In genomic region chr6:42022755-42023384, GRCh38 we compare ENCODE assay signal across 11 cellular contexts. TPM values are rescaled to one million over a fixed set of nuclear protein-coding genes. Genes with fewer than 3 reads are reported as not detected.
A peak's percentile ranks its signal among the peaks of the same experiment; 100 is the strongest.
DNase-seq lines count a peak whose midpoint lies in the region; ATAC-seq and TF ChIP-seq lines count a peak whose summit lies in the region.
"Had no signal": no experiment of that assay in that cellular context is flagged by ENCODE, and none has a peak within 500 bp of the region (broad histone marks: within the 10 kb centered on the region; RNA-seq: fewer than 3 reads in every experiment).

No MANE protein-coding gene starts in this region.

- peak in 1 of 3 donors; percentile 31 for DNase-seq in CD4-positive, CD25-positive, alpha-beta regulatory T cell
- DNase-seq in T-helper 17 cell (no peak), memory B cell (ENCODE audit: low spot score in 2 of 2) (no peak), omental fat pad (ENCODE audit: low spot score) (no peak), cerebellar nuclear complex (lab: John Stamatoyannopoulos, UW) (no peak)
- DNase-seq: COR-L47, upper lobe of right lung had no signal

- peaks cover 37% of the 10 kb centered on the region for H3K36me3 Mint-ChIP-seq in CD4-positive, CD25-positive, alpha-beta regulatory T cell
- H3K36me3 Mint-ChIP-seq in T-helper 17 cell (ENCODE audit: low read depth) (peaks cover 3% of the 10 kb centered on the region), memory B cell (peaks cover 18% of the 10 kb centered on the region)
- H3K36me3 Mint-ChIP-seq: mesothelial cell of epicardium had no signal

- H3K4me1 ChIP-seq in CD4-positive, CD25-positive, alpha-beta regulatory T cell (ENCODE audit: control insufficient read depth, insufficient read depth, low read length, poor library complexity, severe bottlenecking): peaks cover 63% of the 10 kb centered on the region

- no peaks in the 10 kb centered on the region for H3K9me3 ChIP-seq in CD4-positive, CD25-positive, alpha-beta regulatory T cell (ENCODE audit: control insufficient read depth in 2 of 2, low read length in 2 of 2)
- H3K9me3 ChIP-seq in T-helper 17 cell (ENCODE audit: control insufficient read depth, low read length, poor library complexity, severe bottlenecking): no peaks in the 10 kb centered on the region
- H3K9me3 ChIP-seq: upper lobe of right lung had no signal

- ATAC-seq in CD4-positive, CD25-positive, alpha-beta regulatory T cell (ENCODE audit: low read depth in 2 of 2): peak in 1 of 2 donors; percentile 7
- ATAC-seq in GM18909 (IDR thresholded peaks at IDR 0.05; ENCODE audit: poor library complexity, unreplicated experiment) (peak; percentile 14), T-helper 17 cell (no peak), memory B cell (ENCODE audit: low read depth) (no peak), omental fat pad (ENCODE audit: low FRiP score) (no peak), HG03175 (IDR thresholded peaks at IDR 0.05; ENCODE audit: unreplicated experiment) (no peak), GM21717 (IDR thresholded peaks at IDR 0.05; ENCODE audit: unreplicated experiment) (no peak)

- peak overlapping the region; percentile 96 to 100 (median 97) for H3K27ac Mint-ChIP-seq in CD4-positive, CD25-positive, alpha-beta regulatory T cell
- H3K27ac Mint-ChIP-seq in T-helper 17 cell (peak overlapping the region; percentile 97), memory B cell (peak overlapping the region; percentile 92)
- H3K27ac Mint-ChIP-seq: mesothelial cell of epicardium had no signal

- peaks cover 18 to 79% (median 46%) of the 10 kb centered on the region in 4 donors for H3K4me1 Mint-ChIP-seq in CD4-positive, CD25-positive, alpha-beta regulatory T cell
- H3K4me1 Mint-ChIP-seq in T-helper 17 cell (peaks cover 61% of the 10 kb centered on the region), memory B cell (peaks cover 57% of the 10 kb centered on the region)
- H3K4me1 Mint-ChIP-seq: mesothelial cell of epicardium had no signal

- peak overlapping the region; percentile 41 for H3K4me3 ChIP-seq in CD4-positive, CD25-positive, alpha-beta regulatory T cell (ENCODE audit: low read depth, low read length)
- H3K4me3 ChIP-seq: upper lobe of right lung had no signal

- H3K4me3 Mint-ChIP-seq in CD4-positive, CD25-positive, alpha-beta regulatory T cell: peak overlapping the region; percentile 8 to 84 (median 70)
- H3K4me3 Mint-ChIP-seq in T-helper 17 cell: peak overlapping the region; percentile 82
- peak overlapping the region; percentile 79 for H3K4me3 Mint-ChIP-seq in memory B cell
- H3K4me3 Mint-ChIP-seq: mesothelial cell of epicardium had no signal

- peak overlapping the region; percentile 77 for H3K27ac ChIP-seq in CD4-positive, CD25-positive, alpha-beta regulatory T cell (ENCODE audit: insufficient read depth, low read length, poor library complexity, severe bottlenecking)
- H3K27ac ChIP-seq: upper lobe of right lung had no signal

- no peak for TF ChIP-seq CTCF in omental fat pad (IDR thresholded peaks at IDR 0.05)

- peaks cover 29% of the 10 kb centered on the region for H3K36me3 ChIP-seq in CD4-positive, CD25-positive, alpha-beta regulatory T cell (ENCODE audit: control insufficient read depth, insufficient read depth, low read length)
- H3K36me3 ChIP-seq: upper lobe of right lung had no signal

- H3K27me3 ChIP-seq in CD4-positive, CD25-positive, alpha-beta regulatory T cell (ENCODE audit: control insufficient read depth, insufficient read depth, low read length): no peaks in the 10 kb centered on the region
- H3K27me3 ChIP-seq: upper lobe of right lung had no signal

- no peaks in the 10 kb centered on the region for H3K27me3 Mint-ChIP-seq in CD4-positive, CD25-positive, alpha-beta regulatory T cell
- H3K27me3 Mint-ChIP-seq in T-helper 17 cell: no peaks in the 10 kb centered on the region
- H3K27me3 Mint-ChIP-seq in memory B cell: no peaks in the 10 kb centered on the region

- no peaks in the 10 kb centered on the region for H3K9me3 Mint-ChIP-seq in CD4-positive, CD25-positive, alpha-beta regulatory T cell
- no peaks in the 10 kb centered on the region for H3K9me3 Mint-ChIP-seq in memory B cell
- H3K9me3 Mint-ChIP-seq: mesothelial cell of epicardium had no signal

RNA-seq across cellular contexts. Expression of gene TAF8, which starts 27.5 kb away (rescaled TPM):
- 46.7 TPM for total RNA-seq in CD4-positive, CD25-positive, alpha-beta regulatory T cell
- 10 to 100 TPM; 15.9 to 24.1 (median 20.7) TPM for polyA plus RNA-seq in CD4-positive, CD25-positive, alpha-beta regulatory T cell
- total RNA-seq in T-helper 17 cell (10 to 100 TPM; 28.7 to 35.3 TPM), omental fat pad (10 to 100 TPM; 24.3 to 41.4 (median 26.1) TPM)
